In the genomic region with DNA sequence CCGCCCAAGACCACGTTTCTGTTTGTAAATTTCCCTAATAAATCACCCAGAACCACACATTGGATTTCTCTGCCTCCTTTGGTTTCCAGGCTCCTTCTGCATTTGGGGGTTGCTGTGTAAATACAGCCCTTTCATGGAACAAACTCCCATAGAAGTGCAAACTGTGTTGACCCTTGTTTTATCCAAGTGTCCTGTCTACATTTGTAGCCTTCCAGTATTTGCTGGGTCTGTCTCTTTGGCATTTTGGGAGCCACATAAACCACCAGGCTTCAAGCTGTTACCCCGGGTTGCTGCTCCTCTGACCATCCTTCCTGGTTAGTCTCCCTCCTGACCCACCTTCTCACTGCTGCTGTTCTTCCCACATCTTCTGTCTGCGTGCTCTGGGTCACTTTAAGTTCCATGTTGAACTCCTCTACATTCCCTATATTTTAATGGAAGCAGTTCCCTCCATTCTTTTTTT, we compare ENCODE assay signal across 11 cellular contexts. TPM values are rescaled to one million over a fixed set of nuclear protein-coding genes. Genes with fewer than 3 reads are reported as not detected.
DNase-seq lines count a peak whose midpoint lies in the region; ATAC-seq and TF ChIP-seq lines count a peak whose summit lies in the region.
"Had no signal": no experiment of that assay in that cellular context is flagged by ENCODE, and none has a peak within 500 bp of the region (broad histone marks: within the 10 kb centered on the region; RNA-seq: fewer than 3 reads in every experiment).

No MANE protein-coding gene starts in this region.

- no peaks in the 10 kb centered on the region for H3K9me2 ChIP-seq in PC-3 (replicated peaks; ENCODE audit: low read length)

- H3K4me1 Mint-ChIP-seq in MCF 10A (ENCODE audit: insufficient read depth, unreplicated experiment): peaks cover 38% of the 10 kb centered on the region
- peaks cover 0 to 2% (median 0%) of the 10 kb centered on the region in 4 donors for H3K4me1 Mint-ChIP-seq in naive thymus-derived CD8-positive, alpha-beta T cell

- POLR2A ChIA-PET in PC-3 (lab: Charles Lee; ENCODE audit: unreplicated experiment): no interaction called here
- POLR2A ChIA-PET in MCF 10A (lab: Yijun Ruan, JAX): interaction anchor here (0.6 to 1.0 kb wide), 6 partner anchors 24 to 514 kb away, joined by 3 to 4 read pairs (median 4); no protein-coding TSS in a partner anchor
- POLR2A ChIA-PET in naive thymus-derived CD8-positive, alpha-beta T cell (lab: Charles Lee): no interaction called here

- H3K4me2 ChIP-seq in PC-3 (ENCODE audit: low read length): peak overlapping the region; percentile 76
- H3K4me2 ChIP-seq in mesenchymal stem cell (ENCODE audit: low read length, poor library complexity, severe bottlenecking): peak overlapping the region; percentile 17

- no peak overlapping the region for H3K23ac ChIP-seq in mesenchymal stem cell (ENCODE audit: low read length in 2 of 2)

- peak overlapping the region; percentile 97 for H2BK5ac ChIP-seq in mesenchymal stem cell (ENCODE audit: low read depth, low read length, poor library complexity, severe bottlenecking)

- DNase-seq in PC-3 (no peak), MCF 10A (ENCODE audit: unreplicated experiment) (no peak), mesenchymal stem cell (no peak), tibial artery (no peak), NCI-H1436 treated with DMSO at 0.1 percent for 48 hours (lab: John Stamatoyannopoulos, UW) (no peak), dedifferentiated amniotic fluid mesenchymal stem cell (ENCODE audit: extremely low spot score) (no peak), cerebellar nuclear complex (lab: John Stamatoyannopoulos, UW) (no peak)
- no peak for DNase-seq in naive thymus-derived CD8-positive, alpha-beta T cell
- DNase-seq: NCI-H2029 had no signal

- no peak overlapping the region for H2BK15ac ChIP-seq in mesenchymal stem cell (ENCODE audit: low read depth, poor library complexity, severe bottlenecking)

- H4K20me1 ChIP-seq in PC-3 (ENCODE audit: low read length): no peaks in the 10 kb centered on the region

- peak overlapping the region; percentile 79 to 81 for H3K4ac ChIP-seq in mesenchymal stem cell (ENCODE audit: low read depth in 1 of 2, low read length in 2 of 2)

- H2AFZ ChIP-seq in PC-3 (ENCODE audit: low read length): peak overlapping the region; percentile 64
- no peak overlapping the region for H2AFZ ChIP-seq in mesenchymal stem cell (ENCODE audit: low read depth, low read length)

- peak overlapping the region; percentile 69 for H2BK120ac ChIP-seq in mesenchymal stem cell (ENCODE audit: low read depth, low read length)

- peaks cover 19% of the 10 kb centered on the region for H3K4me1 ChIP-seq in PC-3 (ENCODE audit: insufficient read depth, low read length)
- H3K4me1 ChIP-seq in mesenchymal stem cell (ENCODE audit: control insufficient read depth, insufficient read depth, low read depth, low read length): peaks cover 13% of the 10 kb centered on the region
- H3K4me1 ChIP-seq in tibial artery: peaks cover 0 to 25% (median 14%) of the 10 kb centered on the region in 4 donors
- H3K4me1 ChIP-seq: prostate gland had no signal

- H3K4me3 Mint-ChIP-seq in MCF 10A (ENCODE audit: unreplicated experiment): peak overlapping the region; percentile 58
- H3K4me3 Mint-ChIP-seq in naive thymus-derived CD8-positive, alpha-beta T cell: no peak overlapping the region

- no peaks in the 10 kb centered on the region for H3K79me2 ChIP-seq in PC-3 (ENCODE audit: low read length)

- intact Hi-C loops in PC-3 (cut with micrococcal nuclease): loop anchor here (5.0 kb wide), 1 partner anchor 41 kb away; no protein-coding TSS in a partner anchor
- intact Hi-C loops in MCF 10A (cut with micrococcal nuclease): loop anchor here (1.0 kb wide), 1 partner anchor 8 kb away; no protein-coding TSS in a partner anchor
- intact Hi-C loops in tibial artery (cut with DNase I; ENCODE audit: low total_unique reads): no loop called here

- no peaks in the 10 kb centered on the region for H3F3A ChIP-seq in PC-3 (ENCODE audit: low read length, unreplicated experiment)

- BruUV-seq in PC-3 (replicated peaks; lab: Mats Ljungman, UMichigan): no TSS peak
- BruUV-seq in MCF 10A (replicated peaks; lab: Mats Ljungman, UMichigan): TSS peak; percentile 96

- H2BK12ac ChIP-seq in mesenchymal stem cell (ENCODE audit: low read length in 2 of 2): peak overlapping the region; percentile 98

- H3K27me3 Mint-ChIP-seq in MCF 10A (ENCODE audit: insufficient read depth, unreplicated experiment): no peaks in the 10 kb centered on the region
- H3K27me3 Mint-ChIP-seq in naive thymus-derived CD8-positive, alpha-beta T cell: peaks cover 8 to 24% (median 23%) of the 10 kb centered on the region in 5 donors

- H3K9me3 ChIP-seq in PC-3 (ENCODE audit: low read length) (no peaks in the 10 kb centered on the region), mesenchymal stem cell (ENCODE audit: control insufficient read depth, low read length) (no peaks in the 10 kb centered on the region), tibial artery (no peaks in the 10 kb centered on the region)
- H3K9me3 ChIP-seq: prostate gland had no signal

- H4K91ac ChIP-seq in mesenchymal stem cell (ENCODE audit: low read length): peak overlapping the region; percentile 81

- H3K4me3 ChIP-seq in PC-3 (ENCODE audit: low read length) (peak overlapping the region; percentile 40; the same call in 1 of the 2 replicates), mesenchymal stem cell (ENCODE audit: insufficient read depth in 1 of 2, low read depth in 1 of 2, low read length in 2 of 2) (peak overlapping the region in 1 of 2 experiments; percentile 49), tibial artery (no peak overlapping the region)
- H3K4me3 ChIP-seq: GM12878, prostate gland had no signal

- no peaks in the 10 kb centered on the region for H3K36me3 ChIP-seq in PC-3 (ENCODE audit: low read depth, low read length)
- no peaks in the 10 kb centered on the region for H3K36me3 ChIP-seq in mesenchymal stem cell (ENCODE audit: control insufficient read depth in 1 of 2, insufficient read depth in 2 of 2, low read depth in 1 of 2, low read length in 2 of 2)
- H3K36me3 ChIP-seq in tibial artery: no peaks in the 10 kb centered on the region
- H3K36me3 ChIP-seq: prostate gland had no signal

- H3K27ac ChIP-seq in PC-3 (ENCODE audit: low read length): peak overlapping the region; percentile 88
- H3K27ac ChIP-seq in mesenchymal stem cell (ENCODE audit: low read length, poor library complexity, severe bottlenecking): peak overlapping the region; percentile 94
- peak overlapping the region; percentile 60 to 61 for H3K27ac ChIP-seq in tibial artery
- H3K27ac ChIP-seq: prostate gland had no signal

- H3K9ac ChIP-seq in PC-3 (ENCODE audit: low read length) (peak overlapping the region; percentile 46), mesenchymal stem cell (ENCODE audit: low read length) (peak overlapping the region; percentile 95)

- H3K79me1 ChIP-seq in mesenchymal stem cell (replicated peaks; ENCODE audit: low read length, poor library complexity, severe bottlenecking): no peaks in the 10 kb centered on the region

- TF ChIP-seq CTCF in PC-3 (conservative IDR thresholded peaks at IDR 0.05; ENCODE audit: low read depth, low read length) (no peak), MCF 10A (IDR thresholded peaks at IDR 0.05; ENCODE audit: unreplicated experiment) (no peak), tibial artery (IDR thresholded peaks at IDR 0.05) (no peak)

- no peaks in the 10 kb centered on the region for H3K9me3 Mint-ChIP-seq in MCF 10A (ENCODE audit: unreplicated experiment)
- no peaks in the 10 kb centered on the region for H3K9me3 Mint-ChIP-seq in naive thymus-derived CD8-positive, alpha-beta T cell

- CTCF ChIA-PET in PC-3 (lab: Charles Lee): no interaction called here
- CTCF ChIA-PET in MCF 10A (lab: Yijun Ruan, JAX): interaction anchor here (0.7 to 1.0 kb wide), 3 partner anchors 41 to 579 kb away, joined by 3 to 4 read pairs (median 3); no protein-coding TSS in a partner anchor

- peak overlapping the region; percentile 91 for H4K8ac ChIP-seq in mesenchymal stem cell (ENCODE audit: low read length)

- peak overlapping the region; percentile 99 for H3K27ac Mint-ChIP-seq in MCF 10A (ENCODE audit: low read depth, unreplicated experiment)
- H3K27ac Mint-ChIP-seq in naive thymus-derived CD8-positive, alpha-beta T cell: no peak overlapping the region

- H3K36me3 Mint-ChIP-seq in MCF 10A (ENCODE audit: insufficient read depth, unreplicated experiment): no peaks in the 10 kb centered on the region
- no peaks in the 10 kb centered on the region for H3K36me3 Mint-ChIP-seq in naive thymus-derived CD8-positive, alpha-beta T cell

- peak; percentile 14; the same call in 1 of the 2 replicates for ATAC-seq in PC-3
- no peak for ATAC-seq in naive thymus-derived CD8-positive, alpha-beta T cell

- H3K18ac ChIP-seq in mesenchymal stem cell (ENCODE audit: low read depth in 1 of 2, low read length in 2 of 2): peak overlapping the region; percentile 88 to 96

- H2AK5ac ChIP-seq in mesenchymal stem cell (ENCODE audit: low read length, severe bottlenecking): peak overlapping the region; percentile 73

- peak overlapping the region in 1 of 2 experiments; percentile 87 for H3K14ac ChIP-seq in mesenchymal stem cell (ENCODE audit: low read length in 2 of 2)

- 31% methylated on average over 4 of the region's 4 CpGs for WGBS in mesenchymal stem cell

- H3K27me3 ChIP-seq in PC-3 (ENCODE audit: low read length) (no peaks in the 10 kb centered on the region), mesenchymal stem cell (ENCODE audit: control insufficient read depth in 1 of 2, insufficient read depth in 1 of 2, low read length in 2 of 2) (no peaks in the 10 kb centered on the region), tibial artery (no peaks in the 10 kb centered on the region)

RNA-seq across cellular contexts. Expression of a gene that starts 7.6 kb away (rescaled TPM):
- total RNA-seq in PC-3 (2014; rRNA removed) (11.9 and 17.5 TPM in 2 replicates), MCF 10A (2022) (82.4 and 110 TPM in 2 replicates)
- polyA plus RNA-seq in mesenchymal stem cell (2013, experiment 1 of 2): 30.8 TPM
- 33.1 TPM for polyA plus RNA-seq in mesenchymal stem cell (2013, experiment 2 of 2)
- total RNA-seq in naive thymus-derived CD8-positive, alpha-beta T cell: 10 to 100 TPM; 18.2 to 20.1 TPM
- 1 to 10 TPM; 3.8 to 8.3 (median 5.1) TPM for polyA plus RNA-seq in naive thymus-derived CD8-positive, alpha-beta T cell
